Comparison of ENCODE assay signal across 2 cellular contexts in genomic region chr17:40347319-40348135, GRCh38.
TF ChIP-seq lines count a peak whose summit lies in the region.

No MANE protein-coding gene starts in this region.

TF ChIP-seq in IMR-90, 13 proteins besides CTCF, POLR2A, EP300 and RAD21:
- no peak for TF ChIP-seq ELK1 (IDR thresholded peaks at IDR 0.05; ENCODE audit: borderline replicate concordance, low read depth, low read length)
- TF ChIP-seq RFX5 (IDR thresholded peaks at IDR 0.05; ENCODE audit: low read depth, low read length) = no peak
- TF ChIP-seq NFE2L2 (IDR thresholded peaks at IDR 0.05; ENCODE audit: low read depth, low read length) = no peak
- no peak for TF ChIP-seq BHLHE40 (IDR thresholded peaks at IDR 0.05; ENCODE audit: low read depth, low read length)
- TF ChIP-seq SMC3 (IDR thresholded peaks at IDR 0.05; ENCODE audit: low read depth, low read length) = no peak
- TF ChIP-seq USF2 (IDR thresholded peaks at IDR 0.05; ENCODE audit: low read depth, low read length) = no peak
- no peak for TF ChIP-seq CHD1 (IDR thresholded peaks at IDR 0.05; ENCODE audit: low read depth, low read length)
- TF ChIP-seq RCOR1 (IDR thresholded peaks at IDR 0.05; ENCODE audit: insufficient replicate concordance, low read length) = no peak
- TF ChIP-seq MAZ (IDR thresholded peaks at IDR 0.05; ENCODE audit: borderline replicate concordance, low read depth, low read length) = no peak
- TF ChIP-seq CEBPB (IDR thresholded peaks at IDR 0.05; ENCODE audit: low read depth, low read length) = no peak
- no peak for TF ChIP-seq FOS (IDR thresholded peaks at IDR 0.05; ENCODE audit: low read depth, low read length)
- no peak for TF ChIP-seq MXI1 (IDR thresholded peaks at IDR 0.05; ENCODE audit: borderline replicate concordance, low read depth, low read length)
- no peak for TF ChIP-seq MAFK (IDR thresholded peaks at IDR 0.05; ENCODE audit: low read depth, low read length)

TF ChIP-seq in GM12891, 5 proteins besides CTCF, POLR2A, EP300 and RAD21:
- TF ChIP-seq POLR2AphosphoS5 (IDR thresholded peaks at IDR 0.05; ENCODE audit: low read depth, low read length) (no peak), TAF1 (IDR thresholded peaks at IDR 0.05; ENCODE audit: low read depth, low read length) (no peak), POU2F2 (IDR thresholded peaks at IDR 0.05; ENCODE audit: low read depth, low read length) (no peak), PAX5 (IDR thresholded peaks at IDR 0.05; ENCODE audit: insufficient read depth, low read length, severe bottlenecking) (no peak), SPI1 (IDR thresholded peaks at IDR 0.05; ENCODE audit: low read depth, low read length) (no peak)
